ENCODE assay signal across 17 cellular contexts in the genomic region with DNA sequence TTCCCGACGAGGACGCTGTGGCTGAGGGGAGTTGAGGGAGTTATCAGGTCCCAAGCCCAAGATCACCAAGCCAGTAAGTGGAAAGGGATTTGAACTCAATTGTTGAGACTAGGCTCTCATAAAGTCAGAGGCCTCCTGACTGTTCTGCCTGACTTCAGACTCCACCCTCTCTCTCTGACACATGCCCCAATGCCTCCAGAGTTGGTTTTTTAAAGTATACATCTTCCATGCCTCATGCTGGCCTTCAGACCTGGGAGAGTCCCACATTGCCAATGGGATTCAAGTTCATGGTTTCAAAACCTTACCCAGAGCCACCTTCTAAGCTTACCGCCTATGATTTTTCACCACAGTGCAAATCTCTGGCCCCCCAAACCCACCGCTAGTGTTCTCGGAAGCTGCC.
"Had no signal": no experiment of that assay in that cellular context is flagged by ENCODE, and none has a peak within 500 bp of the region (broad histone marks: within the 10 kb centered on the region; RNA-seq: fewer than 3 reads in every experiment).

No MANE protein-coding gene starts in this region.

- ATAC-seq: mucosa of descending colon; naive thymus-derived CD4-positive, alpha-beta T cell; psoas muscle; stimulated activated naive CD8-positive, alpha-beta T cell treated with anti-CD3 and anti-CD28 coated beads, Interleukin-15, amount 100 ng/mL, for 72 hours had no signal

- H3K27me3 ChIP-seq: ascending aorta, right lobe of liver had no signal

- H3K4me1 ChIP-seq: left ventricle myocardium inferior had no signal

- H3K36me3 ChIP-seq: ascending aorta, left ventricle myocardium inferior, right lobe of liver, thoracic aorta had no signal

- H3K27me3 Mint-ChIP-seq: activated B cell treated with CpG ODN at 0.5 μM for 24 hours had no signal

- H3K4me3 Mint-ChIP-seq: activated B cell treated with CpG ODN at 0.5 μM for 24 hours; activated T-helper 1 cell treated with anti-CD3 and anti-CD28 coated beads, Interleukin-12 subunit alpha, Interleukin-12 subunit beta, Interleukin-2, Interleukin-4 antibody, amounts not matched to agents 30 ng/mL and 10 ng/mL and 1 ng/mL, durations not matched to agents 14 hours and 24 hours and 36 hours; naive thymus-derived CD4-positive, alpha-beta T cell; stimulated activated naive CD8-positive, alpha-beta T cell treated with anti-CD3 and anti-CD28 coated beads, Interleukin-15, amount 100 ng/mL, for 72 hours had no signal

- H3K4me1 Mint-ChIP-seq: activated B cell treated with CpG ODN at 0.5 μM for 24 hours had no signal

- H3K4me3 ChIP-seq: ascending aorta, left ventricle myocardium inferior, mucosa of descending colon, psoas muscle, right lobe of liver, thoracic aorta had no signal

- DNase-seq: activated B cell treated with CpG ODN at 0.5 μM for 24 hours; activated CD4-positive, alpha-beta T cell treated with anti-CD3 and anti-CD28 coated beads for 48 hours; hippocampal formation; left ventricle myocardium inferior; mucosa of descending colon; naive thymus-derived CD4-positive, alpha-beta T cell; psoas muscle; right lobe of liver; stimulated activated naive CD8-positive, alpha-beta T cell treated with anti-CD3 and anti-CD28 coated beads, Interleukin-15, amount 100 ng/mL, for 72 hours; T-helper 2 cell had no signal

- H3K27ac ChIP-seq: ascending aorta, epithelial cell of prostate, left ventricle myocardium inferior, psoas muscle, right lobe of liver, thoracic aorta had no signal

- H3K27ac Mint-ChIP-seq: activated B cell treated with CpG ODN at 0.5 μM for 24 hours; activated T-helper 1 cell treated with anti-CD3 and anti-CD28 coated beads, Interleukin-12 subunit alpha, Interleukin-12 subunit beta, Interleukin-2, Interleukin-4 antibody, amounts not matched to agents 30 ng/mL and 10 ng/mL and 1 ng/mL, durations not matched to agents 14 hours and 24 hours and 36 hours; naive thymus-derived CD4-positive, alpha-beta T cell; stimulated activated naive CD8-positive, alpha-beta T cell treated with anti-CD3 and anti-CD28 coated beads, Interleukin-15, amount 100 ng/mL, for 72 hours had no signal

- H3K9me3 ChIP-seq: ascending aorta, left ventricle myocardium inferior, mucosa of descending colon, psoas muscle, right lobe of liver, thoracic aorta had no signal

- H3K9me3 Mint-ChIP-seq: activated B cell treated with CpG ODN at 0.5 μM for 24 hours; stimulated activated naive CD8-positive, alpha-beta T cell treated with anti-CD3 and anti-CD28 coated beads, Interleukin-15, amount 100 ng/mL, for 72 hours had no signal

- FAIRE-seq: bronchial epithelial cell, keratinocyte, TTC549 had no signal
